Comparison of ENCODE assay signal across 1 cellular context in genomic region chr9:136539427-136540412, GRCh38.
TF ChIP-seq lines count a peak whose summit lies in the region.

No MANE protein-coding gene starts in this region.

TF ChIP-seq in GM23338, 12 proteins besides CTCF, POLR2A, EP300 and RAD21 (continued from another document):
- TF ChIP-seq, protein P1, sequence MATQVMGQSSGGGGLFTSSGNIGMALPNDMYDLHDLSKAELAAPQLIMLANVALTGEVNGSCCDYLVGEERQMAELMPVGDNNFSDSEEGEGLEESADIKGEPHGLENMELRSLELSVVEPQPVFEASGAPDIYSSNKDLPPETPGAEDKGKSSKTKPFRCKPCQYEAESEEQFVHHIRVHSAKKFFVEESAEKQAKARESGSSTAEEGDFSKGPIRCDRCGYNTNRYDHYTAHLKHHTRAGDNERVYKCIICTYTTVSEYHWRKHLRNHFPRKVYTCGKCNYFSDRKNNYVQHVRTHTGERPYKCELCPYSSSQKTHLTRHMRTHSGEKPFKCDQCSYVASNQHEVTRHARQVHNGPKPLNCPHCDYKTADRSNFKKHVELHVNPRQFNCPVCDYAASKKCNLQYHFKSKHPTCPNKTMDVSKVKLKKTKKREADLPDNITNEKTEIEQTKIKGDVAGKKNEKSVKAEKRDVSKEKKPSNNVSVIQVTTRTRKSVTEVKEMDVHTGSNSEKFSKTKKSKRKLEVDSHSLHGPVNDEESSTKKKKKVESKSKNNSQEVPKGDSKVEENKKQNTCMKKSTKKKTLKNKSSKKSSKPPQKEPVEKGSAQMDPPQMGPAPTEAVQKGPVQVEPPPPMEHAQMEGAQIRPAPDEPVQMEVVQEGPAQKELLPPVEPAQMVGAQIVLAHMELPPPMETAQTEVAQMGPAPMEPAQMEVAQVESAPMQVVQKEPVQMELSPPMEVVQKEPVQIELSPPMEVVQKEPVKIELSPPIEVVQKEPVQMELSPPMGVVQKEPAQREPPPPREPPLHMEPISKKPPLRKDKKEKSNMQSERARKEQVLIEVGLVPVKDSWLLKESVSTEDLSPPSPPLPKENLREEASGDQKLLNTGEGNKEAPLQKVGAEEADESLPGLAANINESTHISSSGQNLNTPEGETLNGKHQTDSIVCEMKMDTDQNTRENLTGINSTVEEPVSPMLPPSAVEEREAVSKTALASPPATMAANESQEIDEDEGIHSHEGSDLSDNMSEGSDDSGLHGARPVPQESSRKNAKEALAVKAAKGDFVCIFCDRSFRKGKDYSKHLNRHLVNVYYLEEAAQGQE (IDR thresholded peaks at IDR 0.05; ENCODE audit: unreplicated experiment) = no peak
- TF ChIP-seq ZNF462 (CRISPR knock-in tag; IDR thresholded peaks at IDR 0.05) = no peak
- TF ChIP-seq EZH2 (IDR thresholded peaks at IDR 0.05; ENCODE audit: low read depth, unreplicated experiment) = no peak
- TF ChIP-seq ZNF331 (CRISPR knock-in tag; IDR thresholded peaks at IDR 0.05; ENCODE audit: low read depth) = no peak
